ENCODE assay signal across 14 cellular contexts in the genomic region with DNA sequence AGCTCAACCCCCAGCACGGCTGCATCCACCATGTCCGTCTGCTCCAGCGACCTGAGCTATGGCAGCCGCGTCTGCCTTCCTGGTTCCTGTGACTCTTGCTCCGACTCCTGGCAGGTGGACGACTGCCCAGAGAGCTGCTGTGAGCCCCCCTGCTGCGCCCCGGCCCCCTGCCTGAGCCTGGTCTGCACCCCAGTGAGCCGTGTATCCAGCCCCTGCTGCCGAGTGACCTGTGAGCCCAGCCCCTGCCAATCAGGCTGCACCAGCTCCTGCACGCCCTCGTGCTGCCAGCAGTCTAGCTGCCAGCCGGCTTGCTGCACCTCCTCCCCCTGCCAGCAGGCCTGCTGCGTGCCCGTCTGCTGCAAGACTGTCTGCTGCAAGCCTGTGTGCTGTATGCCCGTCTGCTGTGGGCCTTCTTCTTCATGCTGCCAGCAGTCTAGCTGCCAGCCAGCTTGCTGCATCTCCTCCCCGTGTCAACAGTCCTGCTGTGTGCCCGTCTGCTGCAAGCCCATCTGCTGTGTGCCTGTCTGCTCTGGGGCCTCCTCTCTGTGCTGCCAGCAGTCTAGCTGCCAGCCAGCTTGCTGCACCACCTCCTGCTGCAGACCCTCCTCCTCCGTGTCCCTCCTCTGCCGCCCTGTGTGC. TPM values are rescaled to one million over a fixed set of nuclear protein-coding genes. Genes with fewer than 3 reads are reported as not detected.
"Had no signal": no experiment of that assay in that cellular context is flagged by ENCODE, and none has a peak within 500 bp of the region (broad histone marks: within the 10 kb centered on the region; RNA-seq: fewer than 3 reads in every experiment).

A gene with protein sequence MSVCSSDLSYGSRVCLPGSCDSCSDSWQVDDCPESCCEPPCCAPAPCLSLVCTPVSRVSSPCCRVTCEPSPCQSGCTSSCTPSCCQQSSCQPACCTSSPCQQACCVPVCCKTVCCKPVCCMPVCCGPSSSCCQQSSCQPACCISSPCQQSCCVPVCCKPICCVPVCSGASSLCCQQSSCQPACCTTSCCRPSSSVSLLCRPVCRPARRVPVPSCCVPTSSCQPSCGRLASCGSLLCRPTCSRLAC (plus strand): TSS at position 1 of the 639 bp plus-strand sequence. CDS start 30 bp downstream, at position 31.

RNA-seq across cellular contexts. Expression of the gene that starts here (rescaled TPM):
- total RNA-seq: activated CD4-positive, alpha-beta memory T cell treated with anti-CD3 and anti-CD28 coated beads for 36 hours; activated T-cell treated with anti-CD3 and anti-CD28 coated beads, Interleukin-2, amount 50 U/mL, for 72 hours; body of pancreas; cardiac muscle cell; dermis blood vessel endothelial cell; esophagus muscularis mucosa; frontal cortex; left ventricle myocardium superior; mucosa of gallbladder; naive thymus-derived CD4-positive, alpha-beta T cell; pulmonary artery endothelial cell; stomach; tibial nerve; urinary bladder had no signal
- polyA plus RNA-seq: cardiac muscle cell; naive thymus-derived CD4-positive, alpha-beta T cell; stomach; urinary bladder had no signal
